ENCODE assay signal across 16 cellular contexts in the genomic region with DNA sequence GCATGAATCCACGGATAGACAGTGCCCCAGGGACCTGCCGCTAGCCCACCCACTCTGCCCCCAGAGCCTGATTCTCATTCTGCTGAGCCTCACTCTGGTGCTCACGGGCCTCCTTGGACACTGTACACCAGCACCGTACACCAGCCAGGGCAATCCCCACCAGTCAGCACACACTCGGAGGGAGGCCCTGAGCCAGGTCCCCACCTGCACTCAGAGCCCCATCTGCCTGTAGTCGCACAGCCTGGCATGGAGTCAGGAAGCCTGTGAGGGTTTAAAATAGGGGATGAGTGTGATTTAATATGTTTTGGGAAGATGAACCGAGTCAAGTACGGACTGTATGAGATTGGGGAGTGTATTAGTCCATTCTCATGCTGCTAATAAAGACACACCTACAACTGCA.
DNase-seq lines count a peak whose midpoint lies in the region; ATAC-seq and TF ChIP-seq lines count a peak whose summit lies in the region.
"Had no signal": no experiment of that assay in that cellular context is flagged by ENCODE, and none has a peak within 500 bp of the region (broad histone marks: within the 10 kb centered on the region; RNA-seq: fewer than 3 reads in every experiment).

No MANE protein-coding gene starts in this region.

- intact Hi-C loops in sigmoid colon (cut with DNase I) (loop anchor here (10.0 kb wide), 1 partner anchor 222 kb away; the partner anchor contains the start of gene SLCO3A1), transverse colon (cut with DNase I; ENCODE audit: low total_unique reads) (loop anchor here (10.0 kb wide), 1 partner anchor 222 kb away; the partner anchor contains the start of gene SLCO3A1)

- 89 to 93% methylated on average over 8 of the region's 8 CpGs for WGBS in sigmoid colon, 2 donors
- WGBS in transverse colon (ENCODE audit: low coverage in 1 of 2), 2 donors = 83 to 92% methylated on average over 2 to 8 of the region's 8 CpGs

- peak; percentile 20 for TF ChIP-seq CTCF in foreskin keratinocyte (conservative IDR thresholded peaks at IDR 0.05)
- no peak for TF ChIP-seq CTCF in sigmoid colon (IDR thresholded peaks at IDR 0.05)
- TF ChIP-seq CTCF in transverse colon (IDR thresholded peaks at IDR 0.05) = no peak

- H3K9me3 ChIP-seq in sigmoid colon (no peaks in the 10 kb centered on the region), transverse colon (no peaks in the 10 kb centered on the region)
- H3K9me3 ChIP-seq: A549, SJSA1 had no signal

- no peaks in the 10 kb centered on the region for H3K27me3 Mint-ChIP-seq in activated T-cell treated with anti-CD3 and anti-CD28 coated beads, Interleukin-2, amount 50 U/mL, for 72 hours (ENCODE audit: low read depth)

- no peak for ATAC-seq in activated T-cell treated with anti-CD3 and anti-CD28 coated beads, Interleukin-2, amount 50 U/mL, for 72 hours (replicated peaks in 1 of 2)
- no peak for ATAC-seq in foreskin keratinocyte
- ATAC-seq in activated naive CD4-positive, alpha-beta T cell treated with anti-CD3 and anti-CD28 coated beads, Interleukin-2, amount 50 U/mL, for 72 hours = no peak

- TF ChIP-seq EP300 in sigmoid colon (IDR thresholded peaks at IDR 0.05) = no peak
- no peak for TF ChIP-seq EP300 in transverse colon (IDR thresholded peaks at IDR 0.05; ENCODE audit: low read depth)

- H3K27me3 ChIP-seq in foreskin keratinocyte (no peaks in the 10 kb centered on the region), sigmoid colon (no peaks in the 10 kb centered on the region), transverse colon (no peaks in the 10 kb centered on the region)
- H3K27me3 ChIP-seq: SJSA1 had no signal

- no peaks in the 10 kb centered on the region for H3K9me3 Mint-ChIP-seq in activated T-cell treated with anti-CD3 and anti-CD28 coated beads, Interleukin-2, amount 50 U/mL, for 72 hours
- H3K9me3 Mint-ChIP-seq in activated naive CD4-positive, alpha-beta T cell treated with anti-CD3 and anti-CD28 coated beads, Interleukin-2, amount 50 U/mL, for 72 hours = no peaks in the 10 kb centered on the region
- H3K9me3 Mint-ChIP-seq: H9 had no signal

- H3K4me1 ChIP-seq in foreskin keratinocyte (peaks cover 29% of the 10 kb centered on the region), sigmoid colon (no peaks in the 10 kb centered on the region), transverse colon (no peaks in the 10 kb centered on the region)
- H3K4me1 ChIP-seq: SJSA1 had no signal

- H3K27ac Mint-ChIP-seq in activated T-cell treated with anti-CD3 and anti-CD28 coated beads, Interleukin-2, amount 50 U/mL, for 72 hours = peak overlapping the region; percentile 21
- H3K27ac Mint-ChIP-seq in activated naive CD4-positive, alpha-beta T cell treated with anti-CD3 and anti-CD28 coated beads, Interleukin-2, amount 50 U/mL, for 72 hours = no peak overlapping the region
- H3K27ac Mint-ChIP-seq: H9 had no signal

- DNase-seq in activated T-cell treated with anti-CD3 and anti-CD28 coated beads, Interleukin-2, amount 50 U/mL, for 72 hours = no peak
- DNase-seq in activated T-cell treated with anti-CD3 and anti-CD28 coated beads, Interleukin-2, amount 50 U/mL, for 1 hour = no peak
- DNase-seq in G401 (ENCODE audit: low spot score) = peak; percentile 90
- DNase-seq in NCI-H69 (lab: John Stamatoyannopoulos, UW) = peak; percentile 28
- no peak for DNase-seq in foreskin keratinocyte
- DNase-seq in sigmoid colon = no peak
- no peak for DNase-seq in transverse colon
- no peak for DNase-seq in activated naive CD4-positive, alpha-beta T cell treated with anti-CD3 and anti-CD28 coated beads, Interleukin-2, amount 50 U/mL, for 72 hours (ENCODE audit: low spot score in 2 of 2)
- DNase-seq: H9, NCI-H2227 treated with DMSO at 0.1 percent for 48 hours, SW 1271 had no signal

- peak overlapping the region; percentile 76 for H3K27ac ChIP-seq in foreskin keratinocyte
- no peak overlapping the region for H3K27ac ChIP-seq in sigmoid colon
- H3K27ac ChIP-seq in transverse colon = no peak overlapping the region
- H3K27ac ChIP-seq: A549, C4-2B, HL-60, RWPE1, SJSA1 had no signal

- no peaks in the 10 kb centered on the region for H3K36me3 Mint-ChIP-seq in activated T-cell treated with anti-CD3 and anti-CD28 coated beads, Interleukin-2, amount 50 U/mL, for 72 hours (ENCODE audit: insufficient read depth in 2 of 2)
- no peaks in the 10 kb centered on the region for H3K36me3 Mint-ChIP-seq in activated naive CD4-positive, alpha-beta T cell treated with anti-CD3 and anti-CD28 coated beads, Interleukin-2, amount 50 U/mL, for 72 hours

- H3K36me3 ChIP-seq in sigmoid colon (no peaks in the 10 kb centered on the region), transverse colon (no peaks in the 10 kb centered on the region)
- H3K36me3 ChIP-seq: SJSA1 had no signal

- H3K4me3 Mint-ChIP-seq in activated T-cell treated with anti-CD3 and anti-CD28 coated beads, Interleukin-2, amount 50 U/mL, for 72 hours = no peak overlapping the region
- H3K4me3 Mint-ChIP-seq: H9 had no signal

- TF ChIP-seq POLR2A in sigmoid colon (IDR thresholded peaks at IDR 0.05) (no peak), transverse colon (IDR thresholded peaks at IDR 0.05) (no peak)

- in situ Hi-C loops in G401 (cut with HindIII; ENCODE audit: low sequenced_read_pairs) (no loop called here), transverse colon (cut with MboI; ENCODE audit: low pct_ligation_motif_present in 1 of 4, low pct_unique_long_range_greater_than_20kb in 1 of 4, low sequenced_read_pairs in 3 of 4) (loop anchor here in 2 of 4 donors (10.0 to 25.0 kb wide), 3 partner anchors 232 to 772 kb away; no protein-coding TSS in a partner anchor)

- no peak overlapping the region for H3K4me3 ChIP-seq in sigmoid colon
- H3K4me3 ChIP-seq in transverse colon = no peak overlapping the region
- H3K4me3 ChIP-seq: A549, SJSA1 had no signal

- peaks cover 25% of the 10 kb centered on the region for H3K4me1 Mint-ChIP-seq in activated T-cell treated with anti-CD3 and anti-CD28 coated beads, Interleukin-2, amount 50 U/mL, for 72 hours (ENCODE audit: low read depth)

Comparison
In these comparisons a context has a peak if more than half of its experiments do, and no peak if none do; other contexts are left out.
1. DNase-seq: peak in G401 (single experiment) and NCI-H69 (single experiment); none in activated T-cell treated with anti-CD3 and anti-CD28 coated beads, Interleukin-2, amount 50 U/mL, for 72 hours (0 of 2), activated T-cell treated with anti-CD3 and anti-CD28 coated beads, Interleukin-2, amount 50 U/mL, for 1 hour (single experiment), foreskin keratinocyte (0 of 2), sigmoid colon (single experiment), transverse colon (single experiment) and activated naive CD4-positive, alpha-beta T cell treated with anti-CD3 and anti-CD28 coated beads, Interleukin-2, amount 50 U/mL, for 72 hours (0 of 2).